1 cellular context compared by ENCODE assay signal in genomic region chr3:52399131-52399530, GRCh38.
TF ChIP-seq lines count a peak whose summit lies in the region.

No MANE protein-coding gene starts in this region.

TF ChIP-seq in IMR-90, 13 proteins besides CTCF, POLR2A, EP300 and RAD21 (continued from another document):
- TF ChIP-seq USF2 (IDR thresholded peaks at IDR 0.05; ENCODE audit: low read depth, low read length) (no peak), CEBPB (IDR thresholded peaks at IDR 0.05; ENCODE audit: low read depth, low read length) (no peak)
